ENCODE assay signal across 7 cellular contexts in the genomic region with DNA sequence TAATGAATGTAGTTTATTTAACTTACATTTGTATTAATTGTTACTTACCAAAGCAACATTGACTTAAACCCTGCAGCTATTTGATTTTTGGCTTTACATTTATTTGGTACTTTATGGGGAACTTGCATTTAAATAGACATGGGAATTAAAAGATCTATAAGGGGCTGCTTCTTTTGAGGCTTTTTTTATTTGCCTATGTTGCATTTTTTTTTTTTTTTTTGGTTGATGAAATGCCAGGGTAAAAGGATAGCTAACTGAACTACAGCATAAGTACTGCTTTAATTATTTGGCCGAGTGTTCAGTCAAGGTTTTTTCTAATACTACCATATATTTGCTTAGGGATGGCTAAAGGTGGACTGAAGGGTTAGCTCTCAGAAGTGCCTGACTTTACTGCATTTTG.
"Had no signal": no experiment of that assay in that cellular context is flagged by ENCODE, and none has a peak within 500 bp of the region (broad histone marks: within the 10 kb centered on the region; RNA-seq: fewer than 3 reads in every experiment).

No MANE protein-coding gene starts in this region.

- DNase-seq: H9, HCEC 1CT, KG1 had no signal

- FAIRE-seq: H1, H54 had no signal

- H3K4me3 ChIP-seq: GM23338 had no signal

- H3K4me2 ChIP-seq: GM23338 had no signal

- H3K27ac ChIP-seq: HL-60 had no signal

- H2AFZ ChIP-seq: GM23338 had no signal

- ATAC-seq: GM23338 had no signal
